In the genomic region with DNA sequence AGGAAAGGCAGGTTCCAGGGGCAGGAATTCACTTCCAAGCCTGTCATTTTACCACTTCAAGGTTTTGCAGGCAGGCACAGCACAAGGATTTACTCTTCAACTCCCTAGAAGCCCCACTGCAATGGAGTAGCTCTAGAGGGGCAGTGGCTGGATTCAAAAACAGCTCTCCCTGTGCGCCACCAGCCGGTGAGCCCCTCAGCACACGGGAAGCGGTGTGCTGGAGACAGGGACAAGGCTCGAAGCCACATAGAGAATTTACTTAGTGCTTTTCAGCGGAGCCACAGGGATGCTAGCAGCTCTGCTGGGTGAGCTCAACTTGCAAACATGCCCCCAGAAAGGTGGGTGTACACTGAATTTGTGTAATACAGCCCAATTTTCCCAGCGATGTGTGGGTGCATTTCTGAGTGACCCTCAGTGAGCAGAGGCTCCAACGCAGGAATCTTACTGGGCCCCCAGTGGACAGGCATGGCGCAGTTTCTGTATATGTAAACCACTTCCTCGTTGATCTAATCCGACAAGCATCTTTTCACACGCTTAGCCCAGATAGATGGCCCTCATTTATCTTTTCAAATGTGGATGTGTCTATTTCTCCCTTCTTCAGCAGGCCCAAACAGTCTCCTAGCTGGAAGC, we compare ENCODE assay signal across 2 cellular contexts.
TF ChIP-seq lines count a peak whose summit lies in the region.

No MANE protein-coding gene starts in this region.

TF ChIP-seq in A549, 52 proteins besides CTCF, POLR2A, EP300 and RAD21:
- TF ChIP-seq HES2 (IDR thresholded peaks at IDR 0.05) (no peak), FOSL2 (IDR thresholded peaks at IDR 0.05) (no peak), FOSL2 (CRISPR knock-in tag; IDR thresholded peaks at IDR 0.05) (no peak), SREBF2 (IDR thresholded peaks at IDR 0.05) (no peak), KDM5A (IDR thresholded peaks at IDR 0.05) (no peak), USF2 (IDR thresholded peaks at IDR 0.05) (no peak), FOSB (CRISPR knock-in tag; IDR thresholded peaks at IDR 0.05) (no peak), ZNF302 (CRISPR knock-in tag; IDR thresholded peaks at IDR 0.05) (no peak), EHF (CRISPR knock-in tag; IDR thresholded peaks at IDR 0.05) (no peak), MYC (IDR thresholded peaks at IDR 0.05; ENCODE audit: borderline replicate concordance, low read length) (no peak), ZSCAN20 (CRISPR knock-in tag; IDR thresholded peaks at IDR 0.05) (no peak), BHLHE40 (IDR thresholded peaks at IDR 0.05; ENCODE audit: low read depth, low read length) (no peak), EHMT2 (IDR thresholded peaks at IDR 0.05; ENCODE audit: low read depth) (no peak), ZFP36 (IDR thresholded peaks at IDR 0.05; ENCODE audit: borderline replicate concordance, partially characterized antibody) (no peak), FOXS1 (CRISPR knock-in tag; IDR thresholded peaks at IDR 0.05) (no peak), HOXA7 (CRISPR knock-in tag; IDR thresholded peaks at IDR 0.05) (no peak), SMC3 (IDR thresholded peaks at IDR 0.05) (no peak), ESRRA (IDR thresholded peaks at IDR 0.05; ENCODE audit: borderline replicate concordance, low read length) (no peak), MAFK (IDR thresholded peaks at IDR 0.05; ENCODE audit: partially characterized antibody) (no peak), KDM1A (IDR thresholded peaks at IDR 0.05; ENCODE audit: low read depth) (no peak)
- TF ChIP-seq, protein P1, sequence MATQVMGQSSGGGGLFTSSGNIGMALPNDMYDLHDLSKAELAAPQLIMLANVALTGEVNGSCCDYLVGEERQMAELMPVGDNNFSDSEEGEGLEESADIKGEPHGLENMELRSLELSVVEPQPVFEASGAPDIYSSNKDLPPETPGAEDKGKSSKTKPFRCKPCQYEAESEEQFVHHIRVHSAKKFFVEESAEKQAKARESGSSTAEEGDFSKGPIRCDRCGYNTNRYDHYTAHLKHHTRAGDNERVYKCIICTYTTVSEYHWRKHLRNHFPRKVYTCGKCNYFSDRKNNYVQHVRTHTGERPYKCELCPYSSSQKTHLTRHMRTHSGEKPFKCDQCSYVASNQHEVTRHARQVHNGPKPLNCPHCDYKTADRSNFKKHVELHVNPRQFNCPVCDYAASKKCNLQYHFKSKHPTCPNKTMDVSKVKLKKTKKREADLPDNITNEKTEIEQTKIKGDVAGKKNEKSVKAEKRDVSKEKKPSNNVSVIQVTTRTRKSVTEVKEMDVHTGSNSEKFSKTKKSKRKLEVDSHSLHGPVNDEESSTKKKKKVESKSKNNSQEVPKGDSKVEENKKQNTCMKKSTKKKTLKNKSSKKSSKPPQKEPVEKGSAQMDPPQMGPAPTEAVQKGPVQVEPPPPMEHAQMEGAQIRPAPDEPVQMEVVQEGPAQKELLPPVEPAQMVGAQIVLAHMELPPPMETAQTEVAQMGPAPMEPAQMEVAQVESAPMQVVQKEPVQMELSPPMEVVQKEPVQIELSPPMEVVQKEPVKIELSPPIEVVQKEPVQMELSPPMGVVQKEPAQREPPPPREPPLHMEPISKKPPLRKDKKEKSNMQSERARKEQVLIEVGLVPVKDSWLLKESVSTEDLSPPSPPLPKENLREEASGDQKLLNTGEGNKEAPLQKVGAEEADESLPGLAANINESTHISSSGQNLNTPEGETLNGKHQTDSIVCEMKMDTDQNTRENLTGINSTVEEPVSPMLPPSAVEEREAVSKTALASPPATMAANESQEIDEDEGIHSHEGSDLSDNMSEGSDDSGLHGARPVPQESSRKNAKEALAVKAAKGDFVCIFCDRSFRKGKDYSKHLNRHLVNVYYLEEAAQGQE (IDR thresholded peaks at IDR 0.05) = no peak

TF ChIP-seq in WTC11, 78 proteins besides CTCF, POLR2A, EP300 and RAD21:
- TF ChIP-seq ZNF423 (CRISPR knock-in tag; IDR thresholded peaks at IDR 0.05) (no peak), TEAD1 (CRISPR knock-in tag; IDR thresholded peaks at IDR 0.05) (no peak), NFYB (CRISPR knock-in tag; conservative IDR thresholded peaks at IDR 0.05; ENCODE audit: low read depth) (no peak), ZNF121 (CRISPR knock-in tag; IDR thresholded peaks at IDR 0.05) (no peak), GTF2I (CRISPR knock-in tag; conservative IDR thresholded peaks at IDR 0.05) (no peak), TEAD4 (CRISPR knock-in tag; IDR thresholded peaks at IDR 0.05) (no peak), NR3C1 (CRISPR knock-in tag; conservative IDR thresholded peaks at IDR 0.05; ENCODE audit: low read depth) (no peak), RELA (CRISPR knock-in tag; IDR thresholded peaks at IDR 0.05; ENCODE audit: borderline replicate concordance) (no peak), ZNF512 (CRISPR knock-in tag; IDR thresholded peaks at IDR 0.05; ENCODE audit: borderline replicate concordance) (no peak), RORB (CRISPR knock-in tag; IDR thresholded peaks at IDR 0.05) (no peak), ZNF671 (CRISPR knock-in tag; IDR thresholded peaks at IDR 0.05) (no peak), AR (CRISPR knock-in tag; IDR thresholded peaks at IDR 0.05) (no peak), FOXP1 (CRISPR knock-in tag; IDR thresholded peaks at IDR 0.05; ENCODE audit: borderline replicate concordance) (no peak), HMGA2 (CRISPR knock-in tag; IDR thresholded peaks at IDR 0.05) (no peak), E2F4 (CRISPR knock-in tag; IDR thresholded peaks at IDR 0.05; ENCODE audit: borderline replicate concordance, low read depth) (no peak), MLX (CRISPR knock-in tag; IDR thresholded peaks at IDR 0.05) (no peak), ZNF232 (CRISPR knock-in tag; IDR thresholded peaks at IDR 0.05) (no peak)
- TF ChIP-seq, protein P2, sequence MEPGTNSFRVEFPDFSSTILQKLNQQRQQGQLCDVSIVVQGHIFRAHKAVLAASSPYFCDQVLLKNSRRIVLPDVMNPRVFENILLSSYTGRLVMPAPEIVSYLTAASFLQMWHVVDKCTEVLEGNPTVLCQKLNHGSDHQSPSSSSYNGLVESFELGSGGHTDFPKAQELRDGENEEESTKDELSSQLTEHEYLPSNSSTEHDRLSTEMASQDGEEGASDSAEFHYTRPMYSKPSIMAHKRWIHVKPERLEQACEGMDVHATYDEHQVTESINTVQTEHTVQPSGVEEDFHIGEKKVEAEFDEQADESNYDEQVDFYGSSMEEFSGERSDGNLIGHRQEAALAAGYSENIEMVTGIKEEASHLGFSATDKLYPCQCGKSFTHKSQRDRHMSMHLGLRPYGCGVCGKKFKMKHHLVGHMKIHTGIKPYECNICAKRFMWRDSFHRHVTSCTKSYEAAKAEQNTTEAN (CRISPR knock-in tag; IDR thresholded peaks at IDR 0.05) = no peak
- TF ChIP-seq, protein P3, sequence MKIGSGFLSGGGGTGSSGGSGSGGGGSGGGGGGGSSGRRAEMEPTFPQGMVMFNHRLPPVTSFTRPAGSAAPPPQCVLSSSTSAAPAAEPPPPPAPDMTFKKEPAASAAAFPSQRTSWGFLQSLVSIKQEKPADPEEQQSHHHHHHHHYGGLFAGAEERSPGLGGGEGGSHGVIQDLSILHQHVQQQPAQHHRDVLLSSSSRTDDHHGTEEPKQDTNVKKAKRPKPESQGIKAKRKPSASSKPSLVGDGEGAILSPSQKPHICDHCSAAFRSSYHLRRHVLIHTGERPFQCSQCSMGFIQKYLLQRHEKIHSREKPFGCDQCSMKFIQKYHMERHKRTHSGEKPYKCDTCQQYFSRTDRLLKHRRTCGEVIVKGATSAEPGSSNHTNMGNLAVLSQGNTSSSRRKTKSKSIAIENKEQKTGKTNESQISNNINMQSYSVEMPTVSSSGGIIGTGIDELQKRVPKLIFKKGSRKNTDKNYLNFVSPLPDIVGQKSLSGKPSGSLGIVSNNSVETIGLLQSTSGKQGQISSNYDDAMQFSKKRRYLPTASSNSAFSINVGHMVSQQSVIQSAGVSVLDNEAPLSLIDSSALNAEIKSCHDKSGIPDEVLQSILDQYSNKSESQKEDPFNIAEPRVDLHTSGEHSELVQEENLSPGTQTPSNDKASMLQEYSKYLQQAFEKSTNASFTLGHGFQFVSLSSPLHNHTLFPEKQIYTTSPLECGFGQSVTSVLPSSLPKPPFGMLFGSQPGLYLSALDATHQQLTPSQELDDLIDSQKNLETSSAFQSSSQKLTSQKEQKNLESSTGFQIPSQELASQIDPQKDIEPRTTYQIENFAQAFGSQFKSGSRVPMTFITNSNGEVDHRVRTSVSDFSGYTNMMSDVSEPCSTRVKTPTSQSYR (CRISPR knock-in tag; IDR thresholded peaks at IDR 0.05) = no peak
